ENCODE assay signal across 17 cellular contexts in the genomic region with DNA sequence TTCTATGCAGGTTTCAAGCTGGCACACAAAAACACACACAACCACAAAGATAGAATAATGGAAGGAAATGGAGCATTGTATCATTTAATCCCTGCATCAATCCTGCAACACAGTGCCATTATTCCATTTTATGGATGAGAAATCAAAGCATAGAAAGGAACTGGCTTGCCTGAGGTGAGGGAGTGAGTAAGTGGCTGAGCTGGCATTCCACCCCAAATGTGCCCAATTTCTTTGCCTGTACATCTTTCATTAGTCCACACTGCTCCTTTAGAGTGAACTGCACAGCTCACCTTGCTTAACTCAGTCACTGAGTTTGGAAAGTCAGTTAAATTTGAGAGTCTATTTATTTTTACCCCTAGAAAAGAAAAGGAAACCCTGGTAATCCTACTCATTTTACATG. TPM values are rescaled to one million over a fixed set of nuclear protein-coding genes. Genes with fewer than 3 reads are reported as not detected.
"Had no signal": no experiment of that assay in that cellular context is flagged by ENCODE, and none has a peak within 500 bp of the region (broad histone marks: within the 10 kb centered on the region; RNA-seq: fewer than 3 reads in every experiment).

No MANE protein-coding gene starts in this region.

- ATAC-seq: activated CD4-positive, alpha-beta T cell treated with anti-CD3 and anti-CD28 coated beads for 36 hours; activated CD8-positive, alpha-beta memory T cell treated with anti-CD3 and anti-CD28 coated beads, Interleukin-2, amount 10 ng/mL, durations not matched to agents 7 days and 5 days; natural killer cell; upper lobe of right lung had no signal

- H3K4me3 Mint-ChIP-seq: activated CD4-positive, alpha-beta memory T cell treated with anti-CD3 and anti-CD28 coated beads for 36 hours; activated CD4-positive, alpha-beta T cell treated with anti-CD3 and anti-CD28 coated beads for 36 hours; activated CD8-positive, alpha-beta memory T cell treated with anti-CD3 and anti-CD28 coated beads, Interleukin-2, amount 10 ng/mL, durations not matched to agents 7 days and 5 days; activated naive CD4-positive, alpha-beta T cell treated with anti-CD3 and anti-CD28 coated beads for 36 hours; natural killer cell; stimulated activated naive CD8-positive, alpha-beta T cell treated with anti-CD3 and anti-CD28 coated beads, Interleukin-15, Interleukin-2, amounts not matched to agents 100 ng/mL and 50 ng/mL, for 24 hours had no signal

- H3K36me3 ChIP-seq: gastroesophageal sphincter, spleen, upper lobe of right lung had no signal

- H3K4me1 Mint-ChIP-seq: activated CD4-positive, alpha-beta T cell treated with anti-CD3 and anti-CD28 coated beads for 36 hours; activated CD8-positive, alpha-beta memory T cell treated with anti-CD3 and anti-CD28 coated beads, Interleukin-2, amount 10 ng/mL, durations not matched to agents 7 days and 5 days; natural killer cell had no signal

- H3K27me3 ChIP-seq: gastroesophageal sphincter, spleen, upper lobe of right lung had no signal

- H3K27ac Mint-ChIP-seq: activated CD4-positive, alpha-beta memory T cell treated with anti-CD3 and anti-CD28 coated beads for 36 hours; activated CD4-positive, alpha-beta T cell treated with anti-CD3 and anti-CD28 coated beads for 36 hours; activated CD8-positive, alpha-beta memory T cell treated with anti-CD3 and anti-CD28 coated beads, Interleukin-2, amount 10 ng/mL, durations not matched to agents 7 days and 5 days; activated naive CD4-positive, alpha-beta T cell treated with anti-CD3 and anti-CD28 coated beads for 36 hours; activated T-helper 2 cell treated with anti-CD3 and anti-CD28 coated beads, Interferon-gamma antibody, Interleukin-2, Interleukin-4, amounts not matched to agents 10 μg/mL and 5 μg/mL and 100 μg/mL, durations not matched to agents 14 hours and 24 hours and 36 hours; natural killer cell; stimulated activated naive CD8-positive, alpha-beta T cell treated with anti-CD3 and anti-CD28 coated beads, Interleukin-15, Interleukin-2, amounts not matched to agents 100 ng/mL and 50 ng/mL, for 24 hours had no signal

- DNase-seq: activated CD4-positive, alpha-beta memory T cell treated with anti-CD3 and anti-CD28 coated beads for 36 hours; activated CD4-positive, alpha-beta T cell treated with anti-CD3 and anti-CD28 coated beads for 36 hours; activated CD8-positive, alpha-beta memory T cell treated with anti-CD3 and anti-CD28 coated beads, Interleukin-2, amount 10 ng/mL, durations not matched to agents 7 days and 5 days; activated naive CD4-positive, alpha-beta T cell treated with anti-CD3 and anti-CD28 coated beads for 36 hours; activated T-cell treated with anti-CD3 and anti-CD28 coated beads, Interleukin-2, amount 50 U/mL, for 1 hour; central memory CD4-positive, alpha-beta T cell; cortex of kidney; effector CD8-positive, alpha-beta T cell; left ventricle myocardium superior; mesendoderm; natural killer cell; spleen; upper lobe of right lung had no signal

- H3K27ac ChIP-seq: spleen, upper lobe of right lung had no signal

- H3K9me3 Mint-ChIP-seq: activated CD4-positive, alpha-beta memory T cell treated with anti-CD3 and anti-CD28 coated beads for 36 hours; activated naive CD4-positive, alpha-beta T cell treated with anti-CD3 and anti-CD28 coated beads for 36 hours; activated T-helper 2 cell treated with anti-CD3 and anti-CD28 coated beads, Interferon-gamma antibody, Interleukin-2, Interleukin-4, amounts not matched to agents 10 μg/mL and 5 μg/mL and 100 μg/mL, durations not matched to agents 14 hours and 24 hours and 36 hours; natural killer cell; stimulated activated naive CD8-positive, alpha-beta T cell treated with anti-CD3 and anti-CD28 coated beads, Interleukin-15, Interleukin-2, amounts not matched to agents 100 ng/mL and 50 ng/mL, for 24 hours had no signal

- H3K36me3 Mint-ChIP-seq: activated CD4-positive, alpha-beta memory T cell treated with anti-CD3 and anti-CD28 coated beads for 36 hours; activated CD8-positive, alpha-beta memory T cell treated with anti-CD3 and anti-CD28 coated beads, Interleukin-2, amount 10 ng/mL, durations not matched to agents 7 days and 5 days; natural killer cell had no signal

- H3K9me3 ChIP-seq: gastroesophageal sphincter, spleen, upper lobe of right lung had no signal

- H3K4me3 ChIP-seq: gastroesophageal sphincter, spleen, upper lobe of right lung had no signal

RNA-seq across cellular contexts. Expression of gene ZNF366, which starts 28.9 kb away (rescaled TPM):
- total RNA-seq: activated CD4-positive, alpha-beta memory T cell treated with anti-CD3 and anti-CD28 coated beads for 36 hours; activated CD4-positive, alpha-beta T cell treated with anti-CD3 and anti-CD28 coated beads for 36 hours; activated CD8-positive, alpha-beta memory T cell treated with anti-CD3 and anti-CD28 coated beads, Interleukin-2, amount 10 ng/mL, durations not matched to agents 7 days and 5 days; activated naive CD4-positive, alpha-beta T cell treated with anti-CD3 and anti-CD28 coated beads for 36 hours; activated T-helper 2 cell treated with anti-CD3 and anti-CD28 coated beads, Interferon-gamma antibody, Interleukin-2, Interleukin-4, amounts not matched to agents 10 μg/mL and 5 μg/mL and 100 μg/mL, durations not matched to agents 14 hours and 24 hours and 36 hours; T-helper 1 cell treated with Interleukin-12 subunit alpha and Interleukin-12 subunit beta and Interleukin-4 antibody, amounts not matched to agents 30 ng/mL and 1 ng/mL, for 36 hours had no signal
